In the genomic region with DNA sequence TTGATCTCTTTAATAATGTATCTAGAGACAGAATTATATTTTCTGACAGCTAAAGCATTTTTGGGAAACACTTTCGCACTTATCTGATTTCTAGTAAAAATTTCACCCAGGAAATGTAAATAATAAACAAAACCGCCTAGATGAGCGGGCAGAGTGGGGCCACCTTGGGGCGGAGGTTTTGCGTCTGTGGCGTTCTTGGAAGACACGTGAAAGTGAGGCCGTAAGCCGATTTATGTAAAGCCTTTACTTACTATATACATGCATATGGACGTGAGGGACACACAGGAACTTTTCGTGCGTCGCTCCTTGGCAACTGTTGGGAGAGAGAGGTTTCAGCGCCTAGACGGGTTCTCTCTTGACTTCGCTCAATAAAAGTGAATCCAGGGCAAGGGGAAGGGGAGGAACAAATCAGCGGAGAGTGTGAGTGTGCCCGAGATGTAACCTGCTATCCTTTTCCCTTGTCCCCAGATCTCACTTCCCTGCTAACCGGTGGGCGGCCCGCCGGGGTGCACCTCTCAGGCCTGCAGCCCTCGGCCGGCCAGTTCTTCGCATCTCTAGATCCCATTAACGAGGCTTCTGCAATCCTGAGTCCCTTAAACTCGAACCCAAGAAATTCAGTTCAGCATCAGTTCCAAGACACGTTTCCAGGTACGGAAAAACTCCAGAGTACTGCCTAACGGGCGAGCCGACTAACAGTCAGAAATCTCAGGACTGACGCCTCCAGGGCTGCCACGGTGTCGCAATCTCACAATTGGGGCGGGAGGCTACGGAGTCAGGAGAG, we compare ENCODE assay signal across 1 cellular context.
TF ChIP-seq lines count a peak whose summit lies in the region.

No MANE protein-coding gene starts in this region.

TF ChIP-seq in GM23338, 12 proteins besides CTCF, POLR2A, EP300 and RAD21 (continued from another document):
- TF ChIP-seq, protein P1, sequence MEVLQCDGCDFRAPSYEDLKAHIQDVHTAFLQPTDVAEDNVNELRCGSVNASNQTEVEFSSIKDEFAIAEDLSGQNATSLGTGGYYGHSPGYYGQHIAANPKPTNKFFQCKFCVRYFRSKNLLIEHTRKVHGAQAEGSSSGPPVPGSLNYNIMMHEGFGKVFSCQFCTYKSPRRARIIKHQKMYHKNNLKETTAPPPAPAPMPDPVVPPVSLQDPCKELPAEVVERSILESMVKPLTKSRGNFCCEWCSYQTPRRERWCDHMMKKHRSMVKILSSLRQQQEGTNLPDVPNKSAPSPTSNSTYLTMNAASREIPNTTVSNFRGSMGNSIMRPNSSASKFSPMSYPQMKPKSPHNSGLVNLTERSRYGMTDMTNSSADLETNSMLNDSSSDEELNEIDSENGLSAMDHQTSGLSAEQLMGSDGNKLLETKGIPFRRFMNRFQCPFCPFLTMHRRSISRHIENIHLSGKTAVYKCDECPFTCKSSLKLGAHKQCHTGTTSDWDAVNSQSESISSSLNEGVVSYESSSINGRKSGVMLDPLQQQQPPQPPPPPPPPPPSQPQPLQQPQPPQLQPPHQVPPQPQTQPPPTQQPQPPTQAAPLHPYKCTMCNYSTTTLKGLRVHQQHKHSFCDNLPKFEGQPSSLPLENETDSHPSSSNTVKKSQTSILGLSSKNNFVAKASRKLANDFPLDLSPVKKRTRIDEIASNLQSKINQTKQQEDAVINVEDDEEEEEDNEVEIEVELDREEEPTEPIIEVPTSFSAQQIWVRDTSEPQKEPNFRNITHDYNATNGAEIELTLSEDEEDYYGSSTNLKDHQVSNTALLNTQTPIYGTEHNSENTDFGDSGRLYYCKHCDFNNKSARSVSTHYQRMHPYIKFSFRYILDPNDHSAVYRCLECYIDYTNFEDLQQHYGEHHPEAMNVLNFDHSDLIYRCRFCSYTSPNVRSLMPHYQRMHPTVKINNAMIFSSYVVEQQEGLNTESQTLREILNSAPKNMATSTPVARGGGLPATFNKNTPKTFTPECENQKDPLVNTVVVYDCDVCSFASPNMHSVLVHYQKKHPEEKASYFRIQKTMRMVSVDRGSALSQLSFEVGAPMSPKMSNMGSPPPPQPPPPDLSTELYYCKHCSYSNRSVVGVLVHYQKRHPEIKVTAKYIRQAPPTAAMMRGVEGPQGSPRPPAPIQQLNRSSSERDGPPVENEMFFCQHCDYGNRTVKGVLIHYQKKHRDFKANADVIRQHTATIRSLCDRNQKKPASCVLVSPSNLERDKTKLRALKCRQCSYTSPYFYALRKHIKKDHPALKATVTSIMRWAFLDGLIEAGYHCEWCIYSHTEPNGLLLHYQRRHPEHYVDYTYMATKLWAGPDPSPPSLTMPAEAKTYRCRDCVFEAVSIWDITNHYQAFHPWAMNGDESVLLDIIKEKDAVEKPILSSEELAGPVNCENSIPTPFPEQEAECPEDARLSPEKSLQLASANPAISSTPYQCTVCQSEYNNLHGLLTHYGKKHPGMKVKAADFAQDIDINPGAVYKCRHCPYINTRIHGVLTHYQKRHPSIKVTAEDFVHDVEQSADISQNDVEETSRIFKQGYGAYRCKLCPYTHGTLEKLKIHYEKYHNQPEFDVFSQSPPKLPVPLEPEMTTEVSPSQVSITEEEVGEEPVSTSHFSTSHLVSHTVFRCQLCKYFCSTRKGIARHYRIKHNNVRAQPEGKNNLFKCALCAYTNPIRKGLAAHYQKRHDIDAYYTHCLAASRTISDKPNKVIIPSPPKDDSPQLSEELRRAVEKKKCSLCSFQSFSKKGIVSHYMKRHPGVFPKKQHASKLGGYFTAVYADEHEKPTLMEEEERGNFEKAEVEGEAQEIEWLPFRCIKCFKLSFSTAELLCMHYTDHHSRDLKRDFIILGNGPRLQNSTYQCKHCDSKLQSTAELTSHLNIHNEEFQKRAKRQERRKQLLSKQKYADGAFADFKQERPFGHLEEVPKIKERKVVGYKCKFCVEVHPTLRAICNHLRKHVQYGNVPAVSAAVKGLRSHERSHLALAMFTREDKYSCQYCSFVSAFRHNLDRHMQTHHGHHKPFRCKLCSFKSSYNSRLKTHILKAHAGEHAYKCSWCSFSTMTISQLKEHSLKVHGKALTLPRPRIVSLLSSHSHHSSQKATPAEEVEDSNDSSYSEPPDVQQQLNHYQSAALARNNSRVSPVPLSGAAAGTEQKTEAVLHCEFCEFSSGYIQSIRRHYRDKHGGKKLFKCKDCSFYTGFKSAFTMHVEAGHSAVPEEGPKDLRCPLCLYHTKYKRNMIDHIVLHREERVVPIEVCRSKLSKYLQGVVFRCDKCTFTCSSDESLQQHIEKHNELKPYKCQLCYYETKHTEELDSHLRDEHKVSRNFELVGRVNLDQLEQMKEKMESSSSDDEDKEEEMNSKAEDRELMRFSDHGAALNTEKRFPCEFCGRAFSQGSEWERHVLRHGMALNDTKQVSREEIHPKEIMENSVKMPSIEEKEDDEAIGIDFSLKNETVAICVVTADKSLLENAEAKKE (CRISPR knock-in tag; IDR thresholded peaks at IDR 0.05) = no peak
- TF ChIP-seq CREB1 (CRISPR knock-in tag; IDR thresholded peaks at IDR 0.05; ENCODE audit: low read depth) (no peak), POLR2AphosphoS5 (IDR thresholded peaks at IDR 0.05; ENCODE audit: low read depth) (no peak), STAT1 (IDR thresholded peaks at IDR 0.05; ENCODE audit: unreplicated experiment) (no peak)
- TF ChIP-seq, protein P2, sequence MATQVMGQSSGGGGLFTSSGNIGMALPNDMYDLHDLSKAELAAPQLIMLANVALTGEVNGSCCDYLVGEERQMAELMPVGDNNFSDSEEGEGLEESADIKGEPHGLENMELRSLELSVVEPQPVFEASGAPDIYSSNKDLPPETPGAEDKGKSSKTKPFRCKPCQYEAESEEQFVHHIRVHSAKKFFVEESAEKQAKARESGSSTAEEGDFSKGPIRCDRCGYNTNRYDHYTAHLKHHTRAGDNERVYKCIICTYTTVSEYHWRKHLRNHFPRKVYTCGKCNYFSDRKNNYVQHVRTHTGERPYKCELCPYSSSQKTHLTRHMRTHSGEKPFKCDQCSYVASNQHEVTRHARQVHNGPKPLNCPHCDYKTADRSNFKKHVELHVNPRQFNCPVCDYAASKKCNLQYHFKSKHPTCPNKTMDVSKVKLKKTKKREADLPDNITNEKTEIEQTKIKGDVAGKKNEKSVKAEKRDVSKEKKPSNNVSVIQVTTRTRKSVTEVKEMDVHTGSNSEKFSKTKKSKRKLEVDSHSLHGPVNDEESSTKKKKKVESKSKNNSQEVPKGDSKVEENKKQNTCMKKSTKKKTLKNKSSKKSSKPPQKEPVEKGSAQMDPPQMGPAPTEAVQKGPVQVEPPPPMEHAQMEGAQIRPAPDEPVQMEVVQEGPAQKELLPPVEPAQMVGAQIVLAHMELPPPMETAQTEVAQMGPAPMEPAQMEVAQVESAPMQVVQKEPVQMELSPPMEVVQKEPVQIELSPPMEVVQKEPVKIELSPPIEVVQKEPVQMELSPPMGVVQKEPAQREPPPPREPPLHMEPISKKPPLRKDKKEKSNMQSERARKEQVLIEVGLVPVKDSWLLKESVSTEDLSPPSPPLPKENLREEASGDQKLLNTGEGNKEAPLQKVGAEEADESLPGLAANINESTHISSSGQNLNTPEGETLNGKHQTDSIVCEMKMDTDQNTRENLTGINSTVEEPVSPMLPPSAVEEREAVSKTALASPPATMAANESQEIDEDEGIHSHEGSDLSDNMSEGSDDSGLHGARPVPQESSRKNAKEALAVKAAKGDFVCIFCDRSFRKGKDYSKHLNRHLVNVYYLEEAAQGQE (IDR thresholded peaks at IDR 0.05; ENCODE audit: unreplicated experiment) = no peak
